15 cellular contexts compared by ENCODE assay signal in genomic region chr22:37983860-37984791, GRCh38. TPM values are rescaled to one million over a fixed set of nuclear protein-coding genes. Genes with fewer than 3 reads are reported as not detected.
A peak's percentile ranks its signal among the peaks of the same experiment; 100 is the strongest.
DNase-seq lines count a peak whose midpoint lies in the region; ATAC-seq and TF ChIP-seq lines count a peak whose summit lies in the region.
"Had no signal": no experiment of that assay in that cellular context is flagged by ENCODE, and none has a peak within 500 bp of the region (broad histone marks: within the 10 kb centered on the region; RNA-seq: fewer than 3 reads in every experiment).

SOX10 (minus strand) TSS chr22:37984555; CDS start chr22:37983784, 771 bp downstream.

- peaks cover 10% of the 10 kb centered on the region for H3K4me1 ChIP-seq in GM23338 (ENCODE audit: insufficient read depth)
- peaks cover 6% of the 10 kb centered on the region for H3K4me1 ChIP-seq in iPS-18a (ENCODE audit: control insufficient read depth, low read depth, low read length)
- H3K4me1 ChIP-seq: parathyroid adenoma, vagina had no signal

- H3K27ac Mint-ChIP-seq in GM23338 (no peak within 1 kb of the TSS), brain (peak within 1 kb of the TSS in 4 of 5 experiments; percentile 28 to 73 (median 54))
- H3K27ac Mint-ChIP-seq: activated T-helper 2 cell treated with anti-CD3 and anti-CD28 coated beads, Interferon-gamma antibody, Interleukin-2, Interleukin-4, amounts not matched to agents 10 μg/mL and 5 μg/mL and 100 μg/mL, durations not matched to agents 14 hours and 24 hours and 36 hours; T-helper 2 cell treated with Interferon-gamma antibody and Interleukin-4, amounts not matched to agents 5 μg/mL and 100 μg/mL, for 36 hours had no signal

- no peaks in the 10 kb centered on the region for H3K9me2 ChIP-seq in GM23338 (ENCODE audit: insufficient read depth)

- H3K27ac ChIP-seq in GM23338 (ENCODE audit: low read depth) (no peak within 1 kb of the TSS), iPS-18a (ENCODE audit: low read length) (no peak within 1 kb of the TSS)
- H3K27ac ChIP-seq: parathyroid adenoma, vagina had no signal

- H3K27me3 ChIP-seq in GM23338 (ENCODE audit: insufficient read depth) = peaks cover 25% of the 10 kb centered on the region
- H3K27me3 ChIP-seq in iPS-18a (ENCODE audit: control insufficient read depth, insufficient read depth, low read length) = peaks cover 12% of the 10 kb centered on the region
- H3K27me3 ChIP-seq: vagina had no signal

- TF ChIP-seq CTCF in GM23338 (conservative IDR thresholded peaks at IDR 0.05; ENCODE audit: low read depth in 2 of 2) (no peak), brain (conservative IDR thresholded peaks at IDR 0.05) (no peak)

- H3K36me3 Mint-ChIP-seq in GM23338 (ENCODE audit: low read depth) (no peaks in the 10 kb centered on the region), brain (peaks cover 29% of the 10 kb centered on the region)

- H3K4me2 ChIP-seq in GM23338 = peak within 1 kb of the TSS; percentile 91

- ATAC-seq in GM23338 (peak; percentile 46), HG02885 (IDR thresholded peaks at IDR 0.05; ENCODE audit: poor library complexity, unreplicated experiment) (no peak)

- H3K79me2 ChIP-seq in GM23338 (replicated peaks; ENCODE audit: insufficient read depth) = no peaks in the 10 kb centered on the region
- H3K79me2 ChIP-seq: parathyroid adenoma had no signal

- H4K20me1 ChIP-seq in GM23338 (replicated peaks; ENCODE audit: insufficient read depth) = no peaks in the 10 kb centered on the region; the same call in 1 of the 2 replicates

- H2AFZ ChIP-seq in GM23338 = peak within 1 kb of the TSS; percentile 84
- H2AFZ ChIP-seq: parathyroid adenoma had no signal

- H3K27me3 Mint-ChIP-seq in GM23338 (ENCODE audit: insufficient read depth, low read depth, poor library complexity) = peaks cover 30% of the 10 kb centered on the region
- H3K27me3 Mint-ChIP-seq in brain = no peaks in the 10 kb centered on the region

- H3K4me3 ChIP-seq in GM23338 (peak within 1 kb of the TSS; percentile 67), iPS-18a (ENCODE audit: low read length) (peak within 1 kb of the TSS; percentile 34)

- no peaks in the 10 kb centered on the region for H3K36me3 ChIP-seq in GM23338 (ENCODE audit: insufficient read depth)
- H3K36me3 ChIP-seq in iPS-18a (ENCODE audit: control insufficient read depth, low read depth, low read length) = no peaks in the 10 kb centered on the region
- H3K36me3 ChIP-seq: vagina had no signal

- H3K9me3 ChIP-seq in iPS-18a (ENCODE audit: control insufficient read depth, low read depth, low read length) = no peaks in the 10 kb centered on the region
- H3K9me3 ChIP-seq: vagina had no signal

- DNase-seq in GM23338 (ENCODE audit: low spot score) (peak; percentile 67), putamen (ENCODE audit: low spot score) (peak; percentile 91), islet precursor cell (no peak), dermis blood vessel endothelial cell (no peak)
- DNase-seq in activated CD8-positive, alpha-beta memory T cell treated with anti-CD3 and anti-CD28 coated beads for 24 hours = no peak
- DNase-seq: DMS79, mammary epithelial cell, NCI-H524 treated with DMSO at 0.1 percent for 48 hours had no signal

- H3K4me3 Mint-ChIP-seq in GM23338 = peak within 1 kb of the TSS; percentile 76
- peak within 1 kb of the TSS in 3 of 5 experiments; percentile 42 to 67 (median 50) for H3K4me3 Mint-ChIP-seq in brain
- H3K4me3 Mint-ChIP-seq: T-helper 2 cell treated with Interferon-gamma antibody and Interleukin-4, amounts not matched to agents 5 μg/mL and 100 μg/mL, for 36 hours had no signal

- no peaks in the 10 kb centered on the region for H3F3A ChIP-seq in GM23338 (replicated peaks; ENCODE audit: low read depth)

- no peaks in the 10 kb centered on the region for H3K9me3 Mint-ChIP-seq in GM23338
- no peaks in the 10 kb centered on the region for H3K9me3 Mint-ChIP-seq in brain
- H3K9me3 Mint-ChIP-seq: activated T-helper 2 cell treated with anti-CD3 and anti-CD28 coated beads, Interferon-gamma antibody, Interleukin-2, Interleukin-4, amounts not matched to agents 10 μg/mL and 5 μg/mL and 100 μg/mL, durations not matched to agents 14 hours and 24 hours and 36 hours; T-helper 2 cell treated with Interferon-gamma antibody and Interleukin-4, amounts not matched to agents 5 μg/mL and 100 μg/mL, for 36 hours had no signal

- H3K4me1 Mint-ChIP-seq in GM23338 (peaks cover 28% of the 10 kb centered on the region), brain (peaks cover 7% of the 10 kb centered on the region)

- H3K9ac ChIP-seq in iPS-18a (ENCODE audit: low read length) = no peak within 1 kb of the TSS
- H3K9ac ChIP-seq: parathyroid adenoma had no signal

TF ChIP-seq in GM23338, 12 proteins besides CTCF, POLR2A, EP300 and RAD21:
- TF ChIP-seq JUNB (IDR thresholded peaks at IDR 0.05; ENCODE audit: unreplicated experiment) = no peak
- TF ChIP-seq, protein P1, sequence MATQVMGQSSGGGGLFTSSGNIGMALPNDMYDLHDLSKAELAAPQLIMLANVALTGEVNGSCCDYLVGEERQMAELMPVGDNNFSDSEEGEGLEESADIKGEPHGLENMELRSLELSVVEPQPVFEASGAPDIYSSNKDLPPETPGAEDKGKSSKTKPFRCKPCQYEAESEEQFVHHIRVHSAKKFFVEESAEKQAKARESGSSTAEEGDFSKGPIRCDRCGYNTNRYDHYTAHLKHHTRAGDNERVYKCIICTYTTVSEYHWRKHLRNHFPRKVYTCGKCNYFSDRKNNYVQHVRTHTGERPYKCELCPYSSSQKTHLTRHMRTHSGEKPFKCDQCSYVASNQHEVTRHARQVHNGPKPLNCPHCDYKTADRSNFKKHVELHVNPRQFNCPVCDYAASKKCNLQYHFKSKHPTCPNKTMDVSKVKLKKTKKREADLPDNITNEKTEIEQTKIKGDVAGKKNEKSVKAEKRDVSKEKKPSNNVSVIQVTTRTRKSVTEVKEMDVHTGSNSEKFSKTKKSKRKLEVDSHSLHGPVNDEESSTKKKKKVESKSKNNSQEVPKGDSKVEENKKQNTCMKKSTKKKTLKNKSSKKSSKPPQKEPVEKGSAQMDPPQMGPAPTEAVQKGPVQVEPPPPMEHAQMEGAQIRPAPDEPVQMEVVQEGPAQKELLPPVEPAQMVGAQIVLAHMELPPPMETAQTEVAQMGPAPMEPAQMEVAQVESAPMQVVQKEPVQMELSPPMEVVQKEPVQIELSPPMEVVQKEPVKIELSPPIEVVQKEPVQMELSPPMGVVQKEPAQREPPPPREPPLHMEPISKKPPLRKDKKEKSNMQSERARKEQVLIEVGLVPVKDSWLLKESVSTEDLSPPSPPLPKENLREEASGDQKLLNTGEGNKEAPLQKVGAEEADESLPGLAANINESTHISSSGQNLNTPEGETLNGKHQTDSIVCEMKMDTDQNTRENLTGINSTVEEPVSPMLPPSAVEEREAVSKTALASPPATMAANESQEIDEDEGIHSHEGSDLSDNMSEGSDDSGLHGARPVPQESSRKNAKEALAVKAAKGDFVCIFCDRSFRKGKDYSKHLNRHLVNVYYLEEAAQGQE (IDR thresholded peaks at IDR 0.05; ENCODE audit: unreplicated experiment) = no peak
- peak; percentile 73 for TF ChIP-seq POLR2AphosphoS5 (IDR thresholded peaks at IDR 0.05; ENCODE audit: low read depth)
- TF ChIP-seq ETS1 (IDR thresholded peaks at IDR 0.05) = no peak

RNA-seq across cellular contexts. Expression of gene SOX10, which starts in this region (rescaled TPM):
- total RNA-seq in GM23338 (2014; rRNA removed; shearing (Covaris generic)) = 2.1 and 2.3 TPM in 2 replicates
- polyA plus RNA-seq in GM23338 (2016; fragmentation: Nextera tagmentation; extraction: Ambion mirVana) = 1.1 and 1.3 TPM in 2 replicates
- 81.2 TPM for polyA plus RNA-seq in brain (ENCODE audit: insufficient read depth, low read depth, low replicate concordance)
- total RNA-seq in dermis blood vessel endothelial cell = not detected in 2 replicates
- total RNA-seq: activated T-helper 2 cell treated with anti-CD3 and anti-CD28 coated beads, Interferon-gamma antibody, Interleukin-2, Interleukin-4, amounts not matched to agents 10 μg/mL and 5 μg/mL and 100 μg/mL, durations not matched to agents 14 hours and 24 hours and 36 hours had no signal
- polyA plus RNA-seq: mammary epithelial cell had no signal

Comparison
In these comparisons a context has a peak if more than half of its experiments do, and no peak if none do; other contexts are left out.
1. RNA of gene SOX10 (polyA plus RNA-seq): 81.2 TPM in brain (single experiment); 1.1 to 1.3 TPM in GM23338; every median in the first group is over 10 times any median in the second.
2. DNase-seq: peak in GM23338 (single experiment) and putamen (single experiment); none in islet precursor cell (single experiment), dermis blood vessel endothelial cell (single experiment) and activated CD8-positive, alpha-beta memory T cell treated with anti-CD3 and anti-CD28 coated beads for 24 hours (single experiment).